27 cellular contexts compared by ENCODE assay signal in genomic region chr2:146850746-146851145, GRCh38.
DNase-seq lines count a peak whose midpoint lies in the region; ATAC-seq and TF ChIP-seq lines count a peak whose summit lies in the region.
"Had no signal": no experiment of that assay in that cellular context is flagged by ENCODE, and none has a peak within 500 bp of the region (broad histone marks: within the 10 kb centered on the region; RNA-seq: fewer than 3 reads in every experiment).

No MANE protein-coding gene starts in this region.

- ATAC-seq in left lung, result peak; percentile 95
- no peak for ATAC-seq in CD4-positive, alpha-beta T cell (ENCODE audit: poor library complexity)
- ATAC-seq: naive thymus-derived CD8-positive, alpha-beta T cell; PC-3; psoas muscle had no signal

- intact Hi-C loops in left lung (cut with DNase I), result no loop called here
- intact Hi-C loops in CD4-positive, alpha-beta T cell (cut with DNase I, micrococcal nuclease), result no loop called here

- in situ Hi-C loops in astrocyte of the spinal cord (cut with HindIII; ENCODE audit: low sequenced_read_pairs), result no loop called here

- no peaks in the 10 kb centered on the region for H3K9me3 ChIP-seq in left lung
- H3K9me3 ChIP-seq in CD4-positive, alpha-beta T cell (ENCODE audit: control insufficient read depth, low read length), result no peaks in the 10 kb centered on the region
- H3K9me3 ChIP-seq: colonic mucosa, psoas muscle, stomach, thyroid gland had no signal

- H3K27me3 ChIP-seq in left lung, result no peaks in the 10 kb centered on the region
- H3K27me3 ChIP-seq in CD4-positive, alpha-beta T cell (ENCODE audit: control insufficient read depth, insufficient read depth, low read length), result no peaks in the 10 kb centered on the region
- H3K27me3 ChIP-seq: colonic mucosa, stomach, thyroid gland had no signal

- H3K4me3 ChIP-seq in astrocyte of the spinal cord (ENCODE audit: low read depth, low read length) (no peak overlapping the region), left lung (no peak overlapping the region)
- H3K4me3 ChIP-seq: colonic mucosa, psoas muscle, stomach, thyroid gland had no signal

- CTCF ChIA-PET in CD4-positive, alpha-beta T cell (lab: Charles Lee), result no interaction called here

- H3K27ac ChIP-seq in left lung, result no peak overlapping the region
- no peak overlapping the region for H3K27ac ChIP-seq in CD4-positive, alpha-beta T cell (ENCODE audit: low read depth, low read length)
- H3K27ac ChIP-seq: colonic mucosa, psoas muscle, stomach, thyroid gland had no signal

- H3K36me3 ChIP-seq in left lung, result no peaks in the 10 kb centered on the region
- H3K36me3 ChIP-seq: colonic mucosa, stomach, thyroid gland had no signal

- H3K27ac Mint-ChIP-seq in CD4-positive, alpha-beta T cell, result no peak overlapping the region
- H3K27ac Mint-ChIP-seq: activated naive CD8-positive, alpha-beta T cell treated with anti-CD3 and anti-CD28 coated beads, Interleukin-2, amount 10 ng/mL, durations not matched to agents 7 days and 5 days; naive thymus-derived CD8-positive, alpha-beta T cell had no signal

- POLR2A ChIA-PET in CD4-positive, alpha-beta T cell (lab: Charles Lee), result no interaction called here

- H3K4me3 Mint-ChIP-seq in CD4-positive, alpha-beta T cell, result no peak overlapping the region
- H3K4me3 Mint-ChIP-seq: activated naive CD8-positive, alpha-beta T cell treated with anti-CD3 and anti-CD28 coated beads, Interleukin-2, amount 10 ng/mL, durations not matched to agents 7 days and 5 days; naive thymus-derived CD8-positive, alpha-beta T cell had no signal

- TF ChIP-seq CTCF in astrocyte of the spinal cord (IDR thresholded peaks at IDR 0.05; ENCODE audit: low read depth, low read length) (no peak), left lung (IDR thresholded peaks at IDR 0.05) (no peak)
- no peak for TF ChIP-seq CTCF in CD4-positive, alpha-beta T cell (IDR thresholded peaks at IDR 0.05)

- H3K4me1 ChIP-seq in left lung, result no peaks in the 10 kb centered on the region
- H3K4me1 ChIP-seq: colonic mucosa, psoas muscle, stomach, thyroid gland had no signal

- H3K4me1 Mint-ChIP-seq in CD4-positive, alpha-beta T cell (ENCODE audit: low read depth), result no peaks in the 10 kb centered on the region
- H3K4me1 Mint-ChIP-seq: activated naive CD8-positive, alpha-beta T cell treated with anti-CD3 and anti-CD28 coated beads, Interleukin-2, amount 10 ng/mL, durations not matched to agents 7 days and 5 days; naive thymus-derived CD8-positive, alpha-beta T cell had no signal

- H3K27me3 Mint-ChIP-seq in CD4-positive, alpha-beta T cell, result no peaks in the 10 kb centered on the region
- H3K27me3 Mint-ChIP-seq: activated naive CD8-positive, alpha-beta T cell treated with anti-CD3 and anti-CD28 coated beads, Interleukin-2, amount 10 ng/mL, durations not matched to agents 7 days and 5 days; naive thymus-derived CD8-positive, alpha-beta T cell had no signal

- DNase-seq in DMS79 (lab: John Stamatoyannopoulos, UW), result peak; percentile 91
- DNase-seq in NCI-H2107 treated with DMSO at 0.1 percent for 48 hours (lab: John Stamatoyannopoulos, UW; ENCODE audit: unreplicated experiment), result peak; percentile 72
- peak; percentile 59 for DNase-seq in astrocyte of the spinal cord (ENCODE audit: low read depth, low spot score)
- peak in 1 of 2 donors; percentile 33 for DNase-seq in left lung
- no peak for DNase-seq in activated CD4-positive, CD25-positive, alpha-beta regulatory T cell (lab: John Stamatoyannopoulos, UW)
- no peak for DNase-seq in CD4-positive, alpha-beta T cell
- DNase-seq in RPMI8226, result no peak
- DNase-seq in H4 (ENCODE audit: low spot score), result no peak
- DNase-seq: 8988T; activated CD4-positive, alpha-beta T cell treated with anti-CD3 and anti-CD28 coated beads for 48 hours; activated effector memory CD4-positive, alpha-beta T cell treated with anti-CD3 and anti-CD28 coated beads, Interleukin-2, amount 50 U/mL, for 16 hours; activated naive CD8-positive, alpha-beta T cell treated with anti-CD3 and anti-CD28 coated beads, Interleukin-2, amount 10 ng/mL, durations not matched to agents 7 days and 5 days; activated T-cell treated with anti-CD3 and anti-CD28 coated beads, Interleukin-2, amount 50 U/mL, for 1 hour; colonic mucosa; effector CD8-positive, alpha-beta T cell; erythroblast; H7; head of caudate nucleus; naive thymus-derived CD8-positive, alpha-beta T cell; NCI-H1105; NCI-H524 treated with DMSO at 0.1 percent for 48 hours; occipital lobe; PC-3; psoas muscle; Right ventricle myocardium superior; stomach; thyroid gland had no signal

- no peaks in the 10 kb centered on the region for H3K36me3 Mint-ChIP-seq in CD4-positive, alpha-beta T cell (ENCODE audit: low read depth)
- H3K36me3 Mint-ChIP-seq: activated naive CD8-positive, alpha-beta T cell treated with anti-CD3 and anti-CD28 coated beads, Interleukin-2, amount 10 ng/mL, durations not matched to agents 7 days and 5 days; naive thymus-derived CD8-positive, alpha-beta T cell had no signal

- peaks cover 2% of the 10 kb centered on the region for H3K9me3 Mint-ChIP-seq in CD4-positive, alpha-beta T cell
- H3K9me3 Mint-ChIP-seq: activated naive CD8-positive, alpha-beta T cell treated with anti-CD3 and anti-CD28 coated beads, Interleukin-2, amount 10 ng/mL, durations not matched to agents 7 days and 5 days had no signal

Comparison
In these comparisons a context has a peak if more than half of its experiments do, and no peak if none do; other contexts are left out.
1. DNase-seq: peak in DMS79 (single experiment), NCI-H2107 treated with DMSO at 0.1 percent for 48 hours (single experiment) and astrocyte of the spinal cord (single experiment); none in activated CD4-positive, CD25-positive, alpha-beta regulatory T cell (0 of 4), CD4-positive, alpha-beta T cell (0 of 10), RPMI8226 (single experiment) and H4 (single experiment).